29 cellular contexts compared by ENCODE assay signal in genomic region chr17:39968731-39969130, GRCh38. TPM values are rescaled to one million over a fixed set of nuclear protein-coding genes. Genes with fewer than 3 reads are reported as not detected.
DNase-seq lines count a peak whose midpoint lies in the region; ATAC-seq, FAIRE-seq and TF ChIP-seq lines count a peak whose summit lies in the region.
"Had no signal": no experiment of that assay in that cellular context is flagged by ENCODE, and none has a peak within 500 bp of the region (broad histone marks: within the 10 kb centered on the region; RNA-seq: fewer than 3 reads in every experiment).

No MANE protein-coding gene starts in this region.

- H3K4me3 ChIP-seq in astrocyte (ENCODE audit: insufficient read depth, low read depth, low read length) (no peak overlapping the region), trophoblast cell (ENCODE audit: low read depth, low read length) (no peak overlapping the region)
- H3K4me3 ChIP-seq: A549; BLaER1 treated with 17β-estradiol and CSF1 and Interleukin-3, amounts not matched to agents 10 nM and 100 nM; GM23338; HAP-1 had no signal

- no peak overlapping the region for H3K14ac ChIP-seq in trophoblast cell (ENCODE audit: low read length)

- peak overlapping the region; percentile 33 for H3K27ac Mint-ChIP-seq in T-helper 2 cell treated with Interferon-gamma antibody and Interleukin-4, amounts not matched to agents 5 μg/mL and 100 μg/mL, for 36 hours
- peak overlapping the region; percentile 73 for H3K27ac Mint-ChIP-seq in astrocyte (ENCODE audit: unreplicated experiment)
- H3K27ac Mint-ChIP-seq: CD4-positive, alpha-beta T cell; GM23338; HFFc6 had no signal

- no peak overlapping the region for H2BK120ac ChIP-seq in trophoblast cell (ENCODE audit: insufficient read depth, low read length, poor library complexity)

- H3K9me3 ChIP-seq in astrocyte (ENCODE audit: insufficient read depth, low read depth, low read length) = no peaks in the 10 kb centered on the region
- H3K9me3 ChIP-seq in trophoblast cell (ENCODE audit: insufficient read depth, low read depth, low read length) = no peaks in the 10 kb centered on the region
- H3K9me3 ChIP-seq: A549; BE2C; BLaER1 treated with 17β-estradiol and CSF1 and Interleukin-3, amounts not matched to agents 10 nM and 100 nM; HAP-1 had no signal

- H3K79me2 ChIP-seq in astrocyte (ENCODE audit: insufficient read depth, low read length) (no peaks in the 10 kb centered on the region), trophoblast cell (ENCODE audit: control insufficient read depth, insufficient read depth, low read length, poor library complexity) (no peaks in the 10 kb centered on the region)

- ATAC-seq in left colon (peak; percentile 45), HG02763 (IDR thresholded peaks at IDR 0.05; ENCODE audit: unreplicated experiment) (no peak), GM18907 (IDR thresholded peaks at IDR 0.05; ENCODE audit: unreplicated experiment) (no peak)
- ATAC-seq: A549, GM23338 had no signal

- H4K8ac ChIP-seq in trophoblast cell (ENCODE audit: low read depth, low read length) = no peak overlapping the region

- no peak overlapping the region for H3K4ac ChIP-seq in trophoblast cell (ENCODE audit: low read depth, low read length)

- no peak overlapping the region for H3K27ac ChIP-seq in astrocyte (ENCODE audit: low read depth, low read length)
- H3K27ac ChIP-seq in trophoblast cell (ENCODE audit: low read depth, low read length) = no peak overlapping the region
- H3K27ac ChIP-seq: A549 had no signal

- DNase-seq in T-helper 2 cell treated with Interferon-gamma antibody and Interleukin-4, amounts not matched to agents 5 μg/mL and 100 μg/mL, for 36 hours (ENCODE audit: low spot score) = no peak
- DNase-seq in T-helper 2 cell (no peak), astrocyte (ENCODE audit: low read depth) (no peak), left colon (no peak), trophoblast cell (peak; percentile 51 to 79), DMS 273 treated with DMSO at 0.1 percent for 48 hours (lab: John Stamatoyannopoulos, UW) (no peak)
- DNase-seq: 8988T; ACHN; AML-193; BE2C; CD4-positive, alpha-beta T cell; DMS53; DMS79 treated with DMSO at 0.1 percent for 48 hours; GF-D8; HFFc6 had no signal

- H2BK5ac ChIP-seq in trophoblast cell (ENCODE audit: low read depth, low read length, poor library complexity) = no peak overlapping the region

- H3K4me2 ChIP-seq in astrocyte (ENCODE audit: low read length) (no peak overlapping the region), trophoblast cell (ENCODE audit: low read length) (no peak overlapping the region)
- H3K4me2 ChIP-seq: A549, GM23338 had no signal

- H3K9ac ChIP-seq in astrocyte (ENCODE audit: low read length) = no peak overlapping the region
- no peak overlapping the region for H3K9ac ChIP-seq in trophoblast cell (ENCODE audit: low read length)

- H3K18ac ChIP-seq in trophoblast cell (ENCODE audit: low read length) = no peak overlapping the region

- peaks cover 5% of the 10 kb centered on the region for H3K27me3 ChIP-seq in astrocyte (ENCODE audit: insufficient read depth, low read length)
- no peaks in the 10 kb centered on the region for H3K27me3 ChIP-seq in trophoblast cell (ENCODE audit: insufficient read depth, low read length)
- H3K27me3 ChIP-seq: BLaER1 treated with 17β-estradiol and CSF1 and Interleukin-3, amounts not matched to agents 10 nM and 100 nM had no signal

- H3K23ac ChIP-seq in trophoblast cell (ENCODE audit: low read length) = no peak overlapping the region

- H3K4me3 Mint-ChIP-seq in T-helper 2 cell treated with Interferon-gamma antibody and Interleukin-4, amounts not matched to agents 5 μg/mL and 100 μg/mL, for 36 hours = no peak overlapping the region
- H3K4me3 Mint-ChIP-seq in astrocyte (ENCODE audit: unreplicated experiment) = peak overlapping the region; percentile 4
- H3K4me3 Mint-ChIP-seq: CD4-positive, alpha-beta T cell; GM23338; HFFc6 had no signal

- no peak for FAIRE-seq in astrocyte (lab: Jason Lieb, UNC)
- FAIRE-seq: A549, D721Med, GM12891, GM18507, H54 had no signal

- no peaks in the 10 kb centered on the region for H3K36me3 ChIP-seq in astrocyte (ENCODE audit: insufficient read depth, low read length)
- H3K36me3 ChIP-seq in trophoblast cell (ENCODE audit: control insufficient read depth in 1 of 2, insufficient read depth in 2 of 2, low read length in 2 of 2) = no peaks in the 10 kb centered on the region
- H3K36me3 ChIP-seq: BE2C; BLaER1 treated with 17β-estradiol and CSF1 and Interleukin-3, amounts not matched to agents 10 nM and 100 nM; HAP-1 had no signal

- H3K4me1 ChIP-seq in astrocyte (ENCODE audit: insufficient read depth, low read length) (no peaks in the 10 kb centered on the region), trophoblast cell (ENCODE audit: control insufficient read depth in 1 of 2, insufficient read depth in 2 of 2, low read length in 2 of 2) (no peaks in the 10 kb centered on the region)
- H3K4me1 ChIP-seq: A549, BE2C, HAP-1 had no signal

- no peak overlapping the region for H4K12ac ChIP-seq in trophoblast cell (ENCODE audit: low read depth, low read length)

- H4K91ac ChIP-seq in trophoblast cell (ENCODE audit: low read depth, low read length) = no peak overlapping the region

- H3K36me3 Mint-ChIP-seq in T-helper 2 cell treated with Interferon-gamma antibody and Interleukin-4, amounts not matched to agents 5 μg/mL and 100 μg/mL, for 36 hours (ENCODE audit: low read depth) = no peaks in the 10 kb centered on the region
- peaks cover under 1% of the 10 kb centered on the region for H3K36me3 Mint-ChIP-seq in astrocyte (ENCODE audit: low read depth, unreplicated experiment)
- H3K36me3 Mint-ChIP-seq: CD14-positive monocyte had no signal

- H2AK5ac ChIP-seq in trophoblast cell (ENCODE audit: low read length) = no peak overlapping the region

- H3K9me3 Mint-ChIP-seq in T-helper 2 cell treated with Interferon-gamma antibody and Interleukin-4, amounts not matched to agents 5 μg/mL and 100 μg/mL, for 36 hours = no peaks in the 10 kb centered on the region
- H3K9me3 Mint-ChIP-seq in astrocyte (ENCODE audit: unreplicated experiment) = peaks cover 3% of the 10 kb centered on the region
- H3K9me3 Mint-ChIP-seq: CD4-positive, alpha-beta T cell; CD8-positive, alpha-beta memory T cell; GM23338; HFFc6 had no signal

- H2AFZ ChIP-seq in astrocyte (ENCODE audit: low read depth, low read length) (no peak overlapping the region), trophoblast cell (ENCODE audit: insufficient read depth, low read length, poor library complexity) (no peak overlapping the region)
- H2AFZ ChIP-seq: GM23338 had no signal

- no peak overlapping the region for H2BK12ac ChIP-seq in trophoblast cell (ENCODE audit: low read length)

- no peaks in the 10 kb centered on the region for H3K79me1 ChIP-seq in trophoblast cell (ENCODE audit: low read length)

- no CpG with 5 or more reads among the region's 3 CpGs for WGBS in trophoblast cell (ENCODE audit: extremely low coverage, insufficient coverage, insufficient read length)

- no peaks in the 10 kb centered on the region for H4K20me1 ChIP-seq in astrocyte (ENCODE audit: insufficient read depth, low read length)
- H4K20me1 ChIP-seq: BLaER1 treated with 17β-estradiol and CSF1 and Interleukin-3, amounts not matched to agents 10 nM and 100 nM had no signal

- intact Hi-C loops in left colon (cut with DNase I, micrococcal nuclease) = no loop called here

- H3K4me1 Mint-ChIP-seq in T-helper 2 cell treated with Interferon-gamma antibody and Interleukin-4, amounts not matched to agents 5 μg/mL and 100 μg/mL, for 36 hours (ENCODE audit: low read depth) = peaks cover 8% of the 10 kb centered on the region
- peaks cover 7% of the 10 kb centered on the region for H3K4me1 Mint-ChIP-seq in astrocyte (ENCODE audit: low read depth, unreplicated experiment)

- no peak for TF ChIP-seq CTCF in astrocyte (IDR thresholded peaks at IDR 0.05; ENCODE audit: insufficient read depth, low read depth, low read length)

- peaks cover 43% of the 10 kb centered on the region for H3K27me3 Mint-ChIP-seq in T-helper 2 cell treated with Interferon-gamma antibody and Interleukin-4, amounts not matched to agents 5 μg/mL and 100 μg/mL, for 36 hours (ENCODE audit: low read depth)
- H3K27me3 Mint-ChIP-seq in astrocyte (ENCODE audit: low read depth, unreplicated experiment) = peaks cover 40% of the 10 kb centered on the region

RNA-seq across cellular contexts. Expression of gene GSDMA, which starts 5.9 kb away (rescaled TPM):
- not detected in 2 replicates for total RNA-seq in astrocyte
- under 1 TPM in 1 of 2 donors, not detected in 1; 0.58 TPM for total RNA-seq in left colon
- not detected in 2 replicates for polyA plus RNA-seq in trophoblast cell (2013)
- total RNA-seq: CD8-positive, alpha-beta memory T cell; Daoy; G401; GM23338 had no signal
- polyA plus RNA-seq: A549, CD14-positive monocyte, GM23338 had no signal

RNA-seq across cellular contexts. Expression of gene PSMD3, which starts 11.9 kb away (rescaled TPM):
- total RNA-seq in astrocyte (129 and 134 TPM in 2 replicates), left colon (100 to 1,000 TPM in 1 of 2 donors, 10 to 100 TPM in 1; 97.5 to 109 TPM)
- 139 and 146 TPM in 2 replicates for polyA plus RNA-seq in trophoblast cell (2013)

RNA-seq across cellular contexts. Expression of gene LRRC3C, which starts 41.2 kb away (rescaled TPM):
- total RNA-seq in astrocyte (not detected in 2 replicates), left colon (not detected)
- not detected in 2 replicates for polyA plus RNA-seq in trophoblast cell (2013)
- total RNA-seq: CD4-positive, alpha-beta T cell; CD8-positive, alpha-beta memory T cell; Daoy; G401; HFFc6 had no signal
- polyA plus RNA-seq: A549; CD14-positive monocyte; CD8-positive, alpha-beta memory T cell; GM23338 had no signal

RNA-seq across cellular contexts. Expression of gene ORMDL3, which starts 41.3 kb away (rescaled TPM):
- 65.3 and 70.2 TPM in 2 replicates for total RNA-seq in astrocyte
- total RNA-seq in left colon = 10 to 100 TPM; 63.4 to 68.8 TPM
- polyA plus RNA-seq in trophoblast cell (2013) = 85.4 and 86.5 TPM in 2 replicates

RNA-seq across cellular contexts. Expression of gene CSF3, which starts 46.5 kb away (rescaled TPM):
- total RNA-seq in astrocyte = not detected in 2 replicates
- under 1 TPM; 0.20 to 0.67 TPM for total RNA-seq in left colon
- not detected in 2 replicates for polyA plus RNA-seq in trophoblast cell (2013)
- total RNA-seq: CD4-positive, alpha-beta T cell; CD8-positive, alpha-beta memory T cell; G401; GM23338 had no signal
- polyA plus RNA-seq: A549; CD14-positive monocyte; CD8-positive, alpha-beta memory T cell; GM23338 had no signal

Comparison
In these comparisons a context has a peak if more than half of its experiments do, and no peak if none do; other contexts are left out.
1. DNase-seq: peak in trophoblast cell (2 of 2); none in T-helper 2 cell treated with Interferon-gamma antibody and Interleukin-4, amounts not matched to agents 5 μg/mL and 100 μg/mL, for 36 hours (single experiment), T-helper 2 cell (0 of 5), astrocyte (single experiment), left colon (0 of 2) and DMS 273 treated with DMSO at 0.1 percent for 48 hours (single experiment).